Comparison of ENCODE assay signal across 1 cellular context in the genomic region with DNA sequence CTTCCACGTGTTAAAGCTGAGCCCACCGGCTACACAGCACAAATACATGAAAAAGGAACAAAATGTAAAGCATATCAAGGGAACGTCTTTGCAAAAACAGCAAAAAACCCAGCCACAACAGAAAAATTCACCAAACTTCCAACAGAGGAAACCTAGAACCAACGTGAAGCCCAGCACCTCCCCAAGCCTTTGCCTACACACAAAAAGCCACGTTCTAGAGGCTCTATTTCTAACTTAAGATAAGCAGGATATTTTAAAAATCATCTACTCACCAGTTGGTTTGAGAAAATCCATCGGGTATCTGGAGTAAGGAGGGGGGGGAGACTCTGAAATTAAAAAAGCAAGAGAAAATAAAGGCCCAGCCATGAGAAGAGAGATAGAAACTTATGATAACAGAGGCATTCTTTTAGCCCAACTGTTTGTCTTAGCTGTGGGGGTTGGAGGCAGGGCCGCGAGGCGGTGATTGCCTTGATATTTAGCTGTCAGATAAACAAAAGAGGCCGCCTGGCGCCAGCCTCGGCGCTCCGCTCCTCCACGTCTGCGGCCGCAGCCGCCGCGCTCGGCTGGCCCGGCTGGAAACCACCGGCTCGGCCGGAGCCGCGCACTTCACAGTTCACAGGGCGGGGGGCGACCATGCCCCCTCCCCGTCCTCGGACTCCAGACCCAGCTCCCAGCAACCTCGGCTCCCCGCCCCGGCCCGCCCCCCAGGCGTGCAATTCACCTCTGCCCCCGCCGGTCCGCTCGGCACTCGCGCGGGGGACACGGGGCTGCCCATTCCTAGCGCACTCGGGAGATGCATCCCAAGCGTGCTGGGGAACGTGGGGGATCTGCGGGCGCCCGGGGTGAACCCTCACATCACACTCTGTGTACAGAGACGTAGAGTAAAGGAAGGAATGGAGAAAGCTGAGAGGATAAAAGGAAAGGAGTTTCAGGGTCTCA.
TF ChIP-seq lines count a peak whose summit lies in the region.

No MANE protein-coding gene starts in this region.

TF ChIP-seq in HepG2, 621 proteins besides CTCF, POLR2A, EP300 and RAD21 (continued from another document and continues in another):
- TF ChIP-seq HNF1B (CRISPR knock-in tag; IDR thresholded peaks at IDR 0.05) (peak; percentile 66), ZNF780A (CRISPR knock-in tag; IDR thresholded peaks at IDR 0.05) (peak; percentile 65; the same call in 1 of the 2 replicates), KLF11 (CRISPR knock-in tag; IDR thresholded peaks at IDR 0.05) (no peak), MLLT10 (CRISPR knock-in tag; IDR thresholded peaks at IDR 0.05) (no peak), ZFY (CRISPR knock-in tag; IDR thresholded peaks at IDR 0.05) (peak; percentile 53), SP2 (CRISPR knock-in tag; IDR thresholded peaks at IDR 0.05) (0 out of 2 replicates have a peak, but pooled peaks have one; percentile 38), MED13 (CRISPR knock-in tag; IDR thresholded peaks at IDR 0.05) (peak; percentile 64; the same call in 1 of the 2 replicates), NR0B2 (CRISPR knock-in tag; IDR thresholded peaks at IDR 0.05) (no peak), HDAC1 (CRISPR knock-in tag; IDR thresholded peaks at IDR 0.05) (peak; percentile 55), ZNF34 (CRISPR knock-in tag; IDR thresholded peaks at IDR 0.05; ENCODE audit: borderline replicate concordance) (0 out of 2 replicates have a peak, but pooled peaks have one; percentile 52), SRF (IDR thresholded peaks at IDR 0.05; ENCODE audit: low read depth, low read length) (no peak), TARDBP (CRISPR knock-in tag; IDR thresholded peaks at IDR 0.05) (peak; percentile 41; the same call in 1 of the 2 replicates), TCF7 (IDR thresholded peaks at IDR 0.05; ENCODE audit: low read depth) (peak; percentile 92), FOXO1 (CRISPR knock-in tag; IDR thresholded peaks at IDR 0.05) (no peak), CREM (IDR thresholded peaks at IDR 0.05) (peak; percentile 60), CREM (CRISPR knock-in tag; IDR thresholded peaks at IDR 0.05) (no peak), ZNF224 (CRISPR knock-in tag; IDR thresholded peaks at IDR 0.05) (no peak), NR2F6 (IDR thresholded peaks at IDR 0.05) (no peak), NR2F6 (CRISPR knock-in tag; IDR thresholded peaks at IDR 0.05) (peak; percentile 71; the same call in 1 of the 2 replicates), TBX3 (IDR thresholded peaks at IDR 0.05; ENCODE audit: borderline replicate concordance) (peak; percentile 44; the same call in 1 of the 2 replicates), HNF4A (CRISPR knock-in tag; IDR thresholded peaks at IDR 0.05) (peak; percentile 52), KDM3A (CRISPR knock-in tag; IDR thresholded peaks at IDR 0.05; ENCODE audit: low read depth) (0 out of 2 replicates have a peak, but pooled peaks have one; percentile 40), KLF13 (CRISPR knock-in tag; IDR thresholded peaks at IDR 0.05) (no peak), TEAD2 (CRISPR knock-in tag; IDR thresholded peaks at IDR 0.05) (no peak), ZNF772 (CRISPR knock-in tag; IDR thresholded peaks at IDR 0.05) (no peak), RXRA (CRISPR knock-in tag; IDR thresholded peaks at IDR 0.05) (peak; percentile 72; the same call in 1 of the 2 replicates), ZNF503 (CRISPR knock-in tag; IDR thresholded peaks at IDR 0.05) (peak; percentile 30; the same call in 1 of the 2 replicates), KDM2A (CRISPR knock-in tag; IDR thresholded peaks at IDR 0.05; ENCODE audit: borderline replicate concordance, low read depth) (peak; percentile 61; the same call in 1 of the 2 replicates), FOXP1 (IDR thresholded peaks at IDR 0.05) (no peak), FOXP1 (CRISPR knock-in tag; IDR thresholded peaks at IDR 0.05) (peak; percentile 33)
- TF ChIP-seq, protein P1, sequence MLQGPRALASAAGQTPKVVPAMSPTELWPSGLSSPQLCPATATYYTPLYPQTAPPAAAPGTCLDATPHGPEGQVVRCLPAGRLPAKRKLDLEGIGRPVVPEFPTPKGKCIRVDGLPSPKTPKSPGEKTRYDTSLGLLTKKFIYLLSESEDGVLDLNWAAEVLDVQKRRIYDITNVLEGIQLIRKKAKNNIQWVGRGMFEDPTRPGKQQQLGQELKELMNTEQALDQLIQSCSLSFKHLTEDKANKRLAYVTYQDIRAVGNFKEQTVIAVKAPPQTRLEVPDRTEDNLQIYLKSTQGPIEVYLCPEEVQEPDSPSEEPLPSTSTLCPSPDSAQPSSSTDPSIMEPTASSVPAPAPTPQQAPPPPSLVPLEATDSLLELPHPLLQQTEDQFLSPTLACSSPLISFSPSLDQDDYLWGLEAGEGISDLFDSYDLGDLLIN (CRISPR knock-in tag; IDR thresholded peaks at IDR 0.05; ENCODE audit: borderline replicate concordance), result no peak
- TF ChIP-seq, protein P2, sequence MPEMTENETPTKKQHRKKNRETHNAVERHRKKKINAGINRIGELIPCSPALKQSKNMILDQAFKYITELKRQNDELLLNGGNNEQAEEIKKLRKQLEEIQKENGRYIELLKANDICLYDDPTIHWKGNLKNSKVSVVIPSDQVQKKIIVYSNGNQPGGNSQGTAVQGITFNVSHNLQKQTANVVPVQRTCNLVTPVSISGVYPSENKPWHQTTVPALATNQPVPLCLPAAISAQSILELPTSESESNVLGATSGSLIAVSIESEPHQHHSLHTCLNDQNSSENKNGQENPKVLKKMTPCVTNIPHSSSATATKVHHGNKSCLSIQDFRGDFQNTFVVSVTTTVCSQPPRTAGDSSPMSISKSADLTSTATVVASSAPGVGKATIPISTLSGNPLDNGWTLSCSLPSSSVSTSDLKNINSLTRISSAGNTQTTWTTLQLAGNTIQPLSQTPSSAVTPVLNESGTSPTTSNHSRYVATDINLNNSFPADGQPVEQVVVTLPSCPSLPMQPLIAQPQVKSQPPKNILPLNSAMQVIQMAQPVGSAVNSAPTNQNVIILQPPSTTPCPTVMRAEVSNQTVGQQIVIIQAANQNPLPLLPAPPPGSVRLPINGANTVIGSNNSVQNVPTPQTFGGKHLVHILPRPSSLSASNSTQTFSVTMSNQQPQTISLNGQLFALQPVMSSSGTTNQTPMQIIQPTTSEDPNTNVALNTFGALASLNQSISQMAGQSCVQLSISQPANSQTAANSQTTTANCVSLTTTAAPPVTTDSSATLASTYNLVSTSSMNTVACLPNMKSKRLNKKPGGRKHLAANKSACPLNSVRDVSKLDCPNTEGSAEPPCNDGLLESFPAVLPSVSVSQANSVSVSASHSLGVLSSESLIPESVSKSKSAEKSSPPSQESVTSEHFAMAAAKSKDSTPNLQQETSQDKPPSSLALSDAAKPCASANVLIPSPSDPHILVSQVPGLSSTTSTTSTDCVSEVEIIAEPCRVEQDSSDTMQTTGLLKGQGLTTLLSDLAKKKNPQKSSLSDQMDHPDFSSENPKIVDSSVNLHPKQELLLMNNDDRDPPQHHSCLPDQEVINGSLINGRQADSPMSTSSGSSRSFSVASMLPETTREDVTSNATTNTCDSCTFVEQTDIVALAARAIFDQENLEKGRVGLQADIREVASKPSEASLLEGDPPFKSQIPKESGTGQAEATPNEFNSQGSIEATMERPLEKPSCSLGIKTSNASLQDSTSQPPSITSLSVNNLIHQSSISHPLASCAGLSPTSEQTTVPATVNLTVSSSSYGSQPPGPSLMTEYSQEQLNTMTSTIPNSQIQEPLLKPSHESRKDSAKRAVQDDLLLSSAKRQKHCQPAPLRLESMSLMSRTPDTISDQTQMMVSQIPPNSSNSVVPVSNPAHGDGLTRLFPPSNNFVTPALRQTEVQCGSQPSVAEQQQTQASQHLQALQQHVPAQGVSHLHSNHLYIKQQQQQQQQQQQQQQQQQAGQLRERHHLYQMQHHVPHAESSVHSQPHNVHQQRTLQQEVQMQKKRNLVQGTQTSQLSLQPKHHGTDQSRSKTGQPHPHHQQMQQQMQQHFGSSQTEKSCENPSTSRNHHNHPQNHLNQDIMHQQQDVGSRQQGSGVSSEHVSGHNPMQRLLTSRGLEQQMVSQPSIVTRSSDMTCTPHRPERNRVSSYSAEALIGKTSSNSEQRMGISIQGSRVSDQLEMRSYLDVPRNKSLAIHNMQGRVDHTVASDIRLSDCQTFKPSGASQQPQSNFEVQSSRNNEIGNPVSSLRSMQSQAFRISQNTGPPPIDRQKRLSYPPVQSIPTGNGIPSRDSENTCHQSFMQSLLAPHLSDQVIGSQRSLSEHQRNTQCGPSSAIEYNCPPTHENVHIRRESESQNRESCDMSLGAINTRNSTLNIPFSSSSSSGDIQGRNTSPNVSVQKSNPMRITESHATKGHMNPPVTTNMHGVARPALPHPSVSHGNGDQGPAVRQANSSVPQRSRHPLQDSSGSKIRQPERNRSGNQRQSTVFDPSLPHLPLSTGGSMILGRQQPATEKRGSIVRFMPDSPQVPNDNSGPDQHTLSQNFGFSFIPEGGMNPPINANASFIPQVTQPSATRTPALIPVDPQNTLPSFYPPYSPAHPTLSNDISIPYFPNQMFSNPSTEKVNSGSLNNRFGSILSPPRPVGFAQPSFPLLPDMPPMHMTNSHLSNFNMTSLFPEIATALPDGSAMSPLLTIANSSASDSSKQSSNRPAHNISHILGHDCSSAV (CRISPR knock-in tag; IDR thresholded peaks at IDR 0.05; ENCODE audit: borderline replicate concordance), result no peak
- TF ChIP-seq, protein P3, sequence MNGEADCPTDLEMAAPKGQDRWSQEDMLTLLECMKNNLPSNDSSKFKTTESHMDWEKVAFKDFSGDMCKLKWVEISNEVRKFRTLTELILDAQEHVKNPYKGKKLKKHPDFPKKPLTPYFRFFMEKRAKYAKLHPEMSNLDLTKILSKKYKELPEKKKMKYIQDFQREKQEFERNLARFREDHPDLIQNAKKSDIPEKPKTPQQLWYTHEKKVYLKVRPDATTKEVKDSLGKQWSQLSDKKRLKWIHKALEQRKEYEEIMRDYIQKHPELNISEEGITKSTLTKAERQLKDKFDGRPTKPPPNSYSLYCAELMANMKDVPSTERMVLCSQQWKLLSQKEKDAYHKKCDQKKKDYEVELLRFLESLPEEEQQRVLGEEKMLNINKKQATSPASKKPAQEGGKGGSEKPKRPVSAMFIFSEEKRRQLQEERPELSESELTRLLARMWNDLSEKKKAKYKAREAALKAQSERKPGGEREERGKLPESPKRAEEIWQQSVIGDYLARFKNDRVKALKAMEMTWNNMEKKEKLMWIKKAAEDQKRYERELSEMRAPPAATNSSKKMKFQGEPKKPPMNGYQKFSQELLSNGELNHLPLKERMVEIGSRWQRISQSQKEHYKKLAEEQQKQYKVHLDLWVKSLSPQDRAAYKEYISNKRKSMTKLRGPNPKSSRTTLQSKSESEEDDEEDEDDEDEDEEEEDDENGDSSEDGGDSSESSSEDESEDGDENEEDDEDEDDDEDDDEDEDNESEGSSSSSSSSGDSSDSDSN (CRISPR knock-in tag; IDR thresholded peaks at IDR 0.05), result peak; percentile 82
- TF ChIP-seq, protein P4, sequence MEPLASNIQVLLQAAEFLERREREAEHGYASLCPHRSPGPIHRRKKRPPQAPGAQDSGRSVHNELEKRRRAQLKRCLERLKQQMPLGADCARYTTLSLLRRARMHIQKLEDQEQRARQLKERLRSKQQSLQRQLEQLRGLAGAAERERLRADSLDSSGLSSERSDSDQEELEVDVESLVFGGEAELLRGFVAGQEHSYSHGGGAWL (CRISPR knock-in tag; IDR thresholded peaks at IDR 0.05), result peak; percentile 85
- TF ChIP-seq, protein P5, sequence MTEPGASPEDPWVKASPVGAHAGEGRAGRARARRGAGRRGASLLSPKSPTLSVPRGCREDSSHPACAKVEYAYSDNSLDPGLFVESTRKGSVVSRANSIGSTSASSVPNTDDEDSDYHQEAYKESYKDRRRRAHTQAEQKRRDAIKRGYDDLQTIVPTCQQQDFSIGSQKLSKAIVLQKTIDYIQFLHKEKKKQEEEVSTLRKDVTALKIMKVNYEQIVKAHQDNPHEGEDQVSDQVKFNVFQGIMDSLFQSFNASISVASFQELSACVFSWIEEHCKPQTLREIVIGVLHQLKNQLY (CRISPR knock-in tag; IDR thresholded peaks at IDR 0.05), result peak; percentile 30; the same call in 1 of the 2 replicates
